Comparison of ENCODE assay signal across 25 cellular contexts in the genomic region with DNA sequence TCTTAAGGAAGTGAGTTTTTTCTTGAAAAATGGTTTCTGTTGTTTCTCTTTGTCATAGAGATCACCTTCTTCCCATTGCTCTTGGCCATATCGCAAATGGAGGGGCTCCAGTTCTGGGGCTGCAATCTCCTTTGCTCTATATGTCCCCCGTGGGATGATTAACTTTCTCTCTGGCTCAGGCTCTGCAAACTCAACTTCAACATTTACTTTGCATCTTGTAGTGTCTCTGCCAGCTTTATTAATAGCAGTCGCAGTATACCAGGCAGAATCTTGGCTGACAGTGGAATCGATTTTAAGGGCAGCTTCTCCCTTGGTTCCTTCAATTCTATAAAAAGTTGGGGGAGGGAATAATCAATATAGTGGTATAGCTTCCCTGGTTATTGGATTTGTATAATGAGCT. TPM values are rescaled to one million over a fixed set of nuclear protein-coding genes. Genes with fewer than 3 reads are reported as not detected.
"Had no signal": no experiment of that assay in that cellular context is flagged by ENCODE, and none has a peak within 500 bp of the region (broad histone marks: within the 10 kb centered on the region; RNA-seq: fewer than 3 reads in every experiment).

No MANE protein-coding gene starts in this region.

- H2AFZ ChIP-seq: PC-9 had no signal

- H3K4me3 ChIP-seq: adrenal gland, PC-9, SJCRH30, SK-N-MC had no signal

- H3K36me3 ChIP-seq: adrenal gland had no signal

- H3K4me1 ChIP-seq: adrenal gland, SJCRH30 had no signal

- H3K9me3 ChIP-seq: adrenal gland had no signal

- DNase-seq: activated CD4-positive, alpha-beta T cell treated with anti-CD3 and anti-CD28 coated beads for 36 hours; activated CD4-positive, alpha-beta T cell treated with anti-CD3 and anti-CD28 coated beads, Interleukin-2, amount 10 ng/mL, durations not matched to agents 7 days and 5 days; activated CD4-positive, alpha-beta T cell treated with anti-CD3 and anti-CD28 coated beads, Interleukin-2, amount 50 U/mL, for 48 hours; activated CD8-positive, alpha-beta memory T cell treated with anti-CD3 and anti-CD28 coated beads, Interleukin-2, amount 50 U/mL, for 4 hours; activated gamma-delta T cell treated with Interleukin-2 at 50 U/mL for 16 hours; activated naive CD4-positive, alpha-beta T cell treated with anti-CD3 and anti-CD28 coated beads for 36 hours; activated T-cell treated with anti-CD3 and anti-CD28 coated beads for 4 hours; activated T-cell treated with anti-CD3 and anti-CD28 coated beads, Interleukin-2, amount 50 U/mL, for 4 hours; adrenal gland; MM.1S; MV-4-11; NCI-H1092; NCI-H1436 treated with DMSO at 0.1 percent for 48 hours; NCI-H1694 treated with DMSO at 0.1 percent for 48 hours; NCI-H2029; NCI-H345; NCI-H524 treated with DMSO at 0.1 percent for 48 hours; NK-92 treated with Interleukin-12 subunit alpha and Interleukin-12 subunit beta, amount 100 ng/mL, for 24 hours; PC-9; SHP77; SJCRH30 had no signal

- H3K27me3 ChIP-seq: adrenal gland, SJCRH30 had no signal

- H3K9ac ChIP-seq: KMS-11 had no signal

- H3K4me2 ChIP-seq: KMS-11, PC-9 had no signal

- ATAC-seq: activated CD4-positive, alpha-beta T cell treated with anti-CD3 and anti-CD28 coated beads for 36 hours; activated naive CD4-positive, alpha-beta T cell treated with anti-CD3 and anti-CD28 coated beads, Interleukin-2, amount 50 U/mL, for 72 hours; activated T-cell treated with anti-CD3 and anti-CD28 coated beads, Interleukin-2, amount 50 U/mL, for 4 hours had no signal

- H3K27ac ChIP-seq: adrenal gland, KMS-11, PC-9, RWPE1, SJCRH30, SK-N-MC had no signal

RNA-seq across cellular contexts. Expression of a gene that starts 30.5 kb away (rescaled TPM):
- total RNA-seq: PC-9 had no signal
